ENCODE assay signal across 8 cellular contexts in the genomic region with DNA sequence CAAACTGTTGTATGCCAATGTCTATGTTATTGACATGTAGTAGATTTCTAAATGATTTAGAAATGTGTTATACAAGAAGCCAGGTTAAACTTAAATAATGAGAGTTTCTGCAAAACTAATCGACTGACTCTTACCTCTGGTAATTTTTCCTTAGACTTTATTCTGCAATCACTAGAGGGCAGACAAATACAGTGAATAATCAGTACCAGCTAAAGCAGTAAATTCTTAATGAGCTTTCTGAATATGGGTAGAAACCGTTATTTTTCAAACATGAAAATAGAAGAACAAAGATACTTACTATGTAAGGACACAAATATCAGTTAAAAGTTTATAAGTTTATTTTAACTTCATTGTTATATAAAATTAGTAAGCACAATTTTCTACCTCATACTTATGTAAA.
DNase-seq lines count a peak whose midpoint lies in the region; ATAC-seq, FAIRE-seq and TF ChIP-seq lines count a peak whose summit lies in the region.

No MANE protein-coding gene starts in this region.

- no peak overlapping the region for H3K4me3 Mint-ChIP-seq in naive thymus-derived CD8-positive, alpha-beta T cell

- ATAC-seq in HG03060 (IDR thresholded peaks at IDR 0.05; ENCODE audit: low read depth, unreplicated experiment) (peak; percentile 75), GM18505 (IDR thresholded peaks at IDR 0.05; ENCODE audit: unreplicated experiment) (no peak)
- peak; percentile 59 to 65 for ATAC-seq in naive thymus-derived CD8-positive, alpha-beta T cell

- DNase-seq in AG08395 (ENCODE audit: low spot score) (peak; percentile 60), GM12891 (ENCODE audit: insufficient read length, low spot score) (no peak), NOMO-1 treated with DMSO at 0.1 percent for 48 hours (lab: John Stamatoyannopoulos, UW; ENCODE audit: unreplicated experiment) (peak; percentile 55), dermis microvascular lymphatic vessel endothelial cell (ENCODE audit: low read depth in 2 of 2) (peak; percentile 39 to 56), foreskin melanocyte (no peak)
- DNase-seq in naive thymus-derived CD8-positive, alpha-beta T cell = peak in 3 of 10 donors; percentile 33 to 47 (median 41)

- no peaks in the 10 kb centered on the region for H3K9me3 Mint-ChIP-seq in naive thymus-derived CD8-positive, alpha-beta T cell

- FAIRE-seq in GM12891 (lab: Jason Lieb, UNC) = peak; percentile 74

- POLR2A ChIA-PET in naive thymus-derived CD8-positive, alpha-beta T cell (lab: Charles Lee) = no interaction called here

- no peaks in the 10 kb centered on the region for H3K36me3 Mint-ChIP-seq in naive thymus-derived CD8-positive, alpha-beta T cell

- TF ChIP-seq POLR2A in GM12891 (IDR thresholded peaks at IDR 0.05; ENCODE audit: low read depth, low read length) (no peak), GM18505 (IDR thresholded peaks at IDR 0.05; ENCODE audit: borderline replicate concordance, extremely low read depth, insufficient read depth, insufficient read length) (no peak)

- H3K27ac Mint-ChIP-seq in naive thymus-derived CD8-positive, alpha-beta T cell = no peak overlapping the region

- peaks cover 0 to 4% (median 0%) of the 10 kb centered on the region in 5 donors for H3K27me3 Mint-ChIP-seq in naive thymus-derived CD8-positive, alpha-beta T cell

- H3K4me1 Mint-ChIP-seq in naive thymus-derived CD8-positive, alpha-beta T cell = no peaks in the 10 kb centered on the region

TF ChIP-seq in GM12891, 5 proteins besides CTCF, POLR2A, EP300 and RAD21:
- no peak for TF ChIP-seq POU2F2 (IDR thresholded peaks at IDR 0.05; ENCODE audit: low read depth, low read length)
- no peak for TF ChIP-seq TAF1 (IDR thresholded peaks at IDR 0.05; ENCODE audit: low read depth, low read length)
- TF ChIP-seq POLR2AphosphoS5 (IDR thresholded peaks at IDR 0.05; ENCODE audit: low read depth, low read length) = no peak
- no peak for TF ChIP-seq SPI1 (IDR thresholded peaks at IDR 0.05; ENCODE audit: low read depth, low read length)
- no peak for TF ChIP-seq PAX5 (IDR thresholded peaks at IDR 0.05; ENCODE audit: insufficient read depth, low read length, severe bottlenecking)

Comparison
In these comparisons a context has a peak if more than half of its experiments do, and no peak if none do; other contexts are left out.
1. DNase-seq: peak in AG08395 (single experiment), NOMO-1 treated with DMSO at 0.1 percent for 48 hours (single experiment) and dermis microvascular lymphatic vessel endothelial cell (2 of 2); none in GM12891 (single experiment) and foreskin melanocyte (single experiment).